In genomic region chr10:72270607-72271281, GRCh38 we compare ENCODE assay signal across 14 cellular contexts. TPM values are rescaled to one million over a fixed set of nuclear protein-coding genes. Genes with fewer than 3 reads are reported as not detected.
DNase-seq lines count a peak whose midpoint lies in the region; ATAC-seq and TF ChIP-seq lines count a peak whose summit lies in the region.
"Had no signal": no experiment of that assay in that cellular context is flagged by ENCODE, and none has a peak within 500 bp of the region (broad histone marks: within the 10 kb centered on the region; RNA-seq: fewer than 3 reads in every experiment).

No MANE protein-coding gene starts in this region.

- H3K9me3 ChIP-seq in CD4-positive, CD25-positive, alpha-beta regulatory T cell (ENCODE audit: control insufficient read depth in 2 of 2, low read length in 2 of 2) = no peaks in the 10 kb centered on the region
- H3K9me3 ChIP-seq: suprapubic skin had no signal

- H3K27ac ChIP-seq in CD4-positive, CD25-positive, alpha-beta regulatory T cell (ENCODE audit: insufficient read depth, low read length, poor library complexity, severe bottlenecking) = no peak overlapping the region
- H3K27ac ChIP-seq: suprapubic skin had no signal

- H3K4me3 ChIP-seq in CD4-positive, CD25-positive, alpha-beta regulatory T cell (ENCODE audit: low read depth, low read length) = no peak overlapping the region
- H3K4me3 ChIP-seq: suprapubic skin had no signal

- peaks cover 4% of the 10 kb centered on the region for H3K36me3 ChIP-seq in CD4-positive, CD25-positive, alpha-beta regulatory T cell (ENCODE audit: control insufficient read depth, insufficient read depth, low read length)

- H3K4me3 Mint-ChIP-seq in CD4-positive, CD25-positive, alpha-beta regulatory T cell = peak overlapping the region; percentile 18 to 89 (median 57)
- H3K4me3 Mint-ChIP-seq in brain (peak overlapping the region; percentile 11 to 99 (median 64)), nephron progenitor cell (peak overlapping the region; percentile 16)

- no peak for DNase-seq in CD4-positive, CD25-positive, alpha-beta regulatory T cell
- peak; percentile 53 for DNase-seq in EH (ENCODE audit: low read depth)
- DNase-seq in nephron progenitor cell = no peak
- DNase-seq in SW 1271 (lab: John Stamatoyannopoulos, UW) = no peak
- DNase-seq: amygdala, hippocampal formation, KBM-7, midbrain, NCI-H2029 had no signal

- H3K9me3 Mint-ChIP-seq in CD4-positive, CD25-positive, alpha-beta regulatory T cell = no peaks in the 10 kb centered on the region
- peaks cover 0 to 6% (median 3%) of the 10 kb centered on the region in 5 experiments for H3K9me3 Mint-ChIP-seq in brain
- H3K9me3 Mint-ChIP-seq in nephron progenitor cell = no peaks in the 10 kb centered on the region

- H3K4me1 Mint-ChIP-seq in CD4-positive, CD25-positive, alpha-beta regulatory T cell = peaks cover 8 to 31% (median 20%) of the 10 kb centered on the region in 4 donors
- H3K4me1 Mint-ChIP-seq in brain (peaks cover 50% of the 10 kb centered on the region), nephron progenitor cell (peaks cover 50% of the 10 kb centered on the region)

- TF ChIP-seq CTCF in brain (conservative IDR thresholded peaks at IDR 0.05) = no peak
- TF ChIP-seq CTCF in nephron progenitor cell (IDR thresholded peaks at IDR 0.05) = no peak

- H3K36me3 Mint-ChIP-seq in CD4-positive, CD25-positive, alpha-beta regulatory T cell = peaks cover 13% of the 10 kb centered on the region
- H3K36me3 Mint-ChIP-seq in brain (peaks cover 14% of the 10 kb centered on the region), nephron progenitor cell (ENCODE audit: low read depth) (peaks cover 12% of the 10 kb centered on the region)

- no peaks in the 10 kb centered on the region for H3K27me3 ChIP-seq in CD4-positive, CD25-positive, alpha-beta regulatory T cell (ENCODE audit: control insufficient read depth, insufficient read depth, low read length)
- H3K27me3 ChIP-seq: suprapubic skin had no signal

- peaks cover 26% of the 10 kb centered on the region for H3K4me1 ChIP-seq in CD4-positive, CD25-positive, alpha-beta regulatory T cell (ENCODE audit: control insufficient read depth, insufficient read depth, low read length, poor library complexity, severe bottlenecking)

- ATAC-seq in CD4-positive, CD25-positive, alpha-beta regulatory T cell (ENCODE audit: low read depth in 2 of 2) = no peak
- ATAC-seq in GM21515 (IDR thresholded peaks at IDR 0.05; ENCODE audit: unreplicated experiment) (no peak), HG03460 (IDR thresholded peaks at IDR 0.05; ENCODE audit: unreplicated experiment) (no peak), GM19328 (IDR thresholded peaks at IDR 0.05; ENCODE audit: unreplicated experiment) (no peak)

- peak overlapping the region in 2 of 3 donors; percentile 15 to 66 for H3K27ac Mint-ChIP-seq in CD4-positive, CD25-positive, alpha-beta regulatory T cell
- H3K27ac Mint-ChIP-seq in brain (peak overlapping the region; percentile 55 to 100 (median 90)), nephron progenitor cell (peak overlapping the region; percentile 61)

- H3K27me3 Mint-ChIP-seq in CD4-positive, CD25-positive, alpha-beta regulatory T cell = no peaks in the 10 kb centered on the region
- peaks cover 24% of the 10 kb centered on the region for H3K27me3 Mint-ChIP-seq in brain
- H3K27me3 Mint-ChIP-seq in nephron progenitor cell (ENCODE audit: low read depth, poor library complexity) = no peaks in the 10 kb centered on the region

RNA-seq across cellular contexts. Expression of gene DDIT4, which starts 3.0 kb away (rescaled TPM):
- total RNA-seq in CD4-positive, CD25-positive, alpha-beta regulatory T cell = 403 TPM
- 100 to 1,000 TPM in 1 of 4 donors, 10 to 100 TPM in 3; 62.1 to 123 (median 76.6) TPM for polyA plus RNA-seq in CD4-positive, CD25-positive, alpha-beta regulatory T cell
- 121 TPM for polyA plus RNA-seq in brain (ENCODE audit: insufficient read depth, low read depth, low replicate concordance)

RNA-seq across cellular contexts. Expression of gene ASCC1, which starts 54.7 kb away (rescaled TPM):
- total RNA-seq in CD4-positive, CD25-positive, alpha-beta regulatory T cell = 25.2 TPM
- 10 to 100 TPM; 20.5 to 28.8 (median 27.2) TPM for polyA plus RNA-seq in CD4-positive, CD25-positive, alpha-beta regulatory T cell
- 43.6 TPM for polyA plus RNA-seq in brain (ENCODE audit: insufficient read depth, low read depth, low replicate concordance)

RNA-seq across cellular contexts. Expression of gene ANAPC16, which starts 54.9 kb away (rescaled TPM):
- total RNA-seq in CD4-positive, CD25-positive, alpha-beta regulatory T cell = 86.6 TPM
- polyA plus RNA-seq in CD4-positive, CD25-positive, alpha-beta regulatory T cell = 100 to 1,000 TPM; 282 to 361 (median 288) TPM
- 79.8 TPM for polyA plus RNA-seq in brain (ENCODE audit: insufficient read depth, low read depth, low replicate concordance)
